17 cellular contexts compared by ENCODE assay signal in the genomic region with DNA sequence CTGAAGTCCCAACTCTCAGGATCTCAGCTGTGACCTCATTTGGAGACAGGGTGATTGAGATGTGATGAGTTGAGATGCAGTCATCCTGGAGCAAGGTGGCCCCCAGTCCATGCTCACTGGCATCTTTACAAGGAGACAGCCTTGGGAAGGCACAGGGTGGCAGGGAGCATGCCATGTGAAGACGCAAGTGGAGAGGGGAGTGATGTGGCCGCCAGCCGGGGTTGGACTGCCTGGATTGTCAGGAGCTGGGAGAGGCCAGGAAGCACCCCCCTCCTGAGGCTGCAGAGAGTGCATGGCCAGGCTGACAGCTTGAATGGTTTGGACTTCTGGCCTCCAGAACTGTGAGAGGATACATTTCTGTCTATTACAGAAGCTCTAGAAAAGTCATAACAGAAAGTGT.
A peak's percentile ranks its signal among the peaks of the same experiment; 100 is the strongest.
DNase-seq lines count a peak whose midpoint lies in the region; ATAC-seq lines count a peak whose summit lies in the region.
"Had no signal": no experiment of that assay in that cellular context is flagged by ENCODE, and none has a peak within 500 bp of the region (broad histone marks: within the 10 kb centered on the region; RNA-seq: fewer than 3 reads in every experiment).

No MANE protein-coding gene starts in this region.

- no peak overlapping the region for H4K91ac ChIP-seq in trophoblast cell (ENCODE audit: low read depth, low read length)

- no peaks in the 10 kb centered on the region for H3K4me1 ChIP-seq in trophoblast cell (ENCODE audit: control insufficient read depth in 1 of 2, insufficient read depth in 2 of 2, low read length in 2 of 2)
- H3K4me1 ChIP-seq: A549; BLaER1 treated with 17β-estradiol and CSF1 and Interleukin-3, amounts not matched to agents 10 nM and 100 nM; Caco-2 had no signal

- H3K18ac ChIP-seq in trophoblast cell (ENCODE audit: low read length) = no peak overlapping the region

- no peak overlapping the region for H4K12ac ChIP-seq in trophoblast cell (ENCODE audit: low read depth, low read length)

- no peak overlapping the region for H4K8ac ChIP-seq in trophoblast cell (ENCODE audit: low read depth, low read length)

- no peak overlapping the region for H3K4me2 ChIP-seq in trophoblast cell (ENCODE audit: low read length)
- H3K4me2 ChIP-seq: A549; BLaER1 treated with 17β-estradiol and CSF1 and Interleukin-3, amounts not matched to agents 10 nM and 100 nM had no signal

- H2AK5ac ChIP-seq in trophoblast cell (ENCODE audit: low read length) = no peak overlapping the region

- intact Hi-C loops in cardiac septum (cut with DNase I) = no loop called here
- intact Hi-C loops in left ventricle myocardium superior (cut with micrococcal nuclease) = no loop called here

- H2AFZ ChIP-seq in trophoblast cell (ENCODE audit: insufficient read depth, low read length, poor library complexity) = no peak overlapping the region

- WGBS in trophoblast cell (ENCODE audit: extremely low coverage, insufficient coverage, insufficient read length) = no CpG with 5 or more reads among the region's 3 CpGs

- no peak overlapping the region for H2BK12ac ChIP-seq in trophoblast cell (ENCODE audit: low read length)

- no peaks in the 10 kb centered on the region for H3K36me3 ChIP-seq in trophoblast cell (ENCODE audit: control insufficient read depth in 1 of 2, insufficient read depth in 2 of 2, low read length in 2 of 2)
- H3K36me3 ChIP-seq: BLaER1 treated with 17β-estradiol and CSF1 and Interleukin-3, amounts not matched to agents 10 nM and 100 nM had no signal

- no peak overlapping the region for H3K4ac ChIP-seq in trophoblast cell (ENCODE audit: low read depth, low read length)

- H2BK120ac ChIP-seq in trophoblast cell (ENCODE audit: insufficient read depth, low read length, poor library complexity) = no peak overlapping the region

- peaks cover 6% of the 10 kb centered on the region for H3K27me3 Mint-ChIP-seq in activated T-cell treated with anti-CD3 and anti-CD28 coated beads, Interleukin-2, amount 50 U/mL, for 24 hours
- H3K27me3 Mint-ChIP-seq: B cell had no signal

- peak; percentile 70 for DNase-seq in cardiac septum (ENCODE audit: low spot score)
- DNase-seq in left ventricle myocardium superior = no peak
- no peak for DNase-seq in trophoblast cell
- DNase-seq in activated T-cell treated with anti-CD3 and anti-CD28 coated beads, Interleukin-2, amount 50 U/mL, for 24 hours = no peak
- no peak for DNase-seq in NCI-H1417 treated with DMSO at 0.1 percent for 48 hours (lab: John Stamatoyannopoulos, UW)
- DNase-seq: AML-193; Caco-2; Calu3; CD4-positive, alpha-beta T cell; CD8-positive, alpha-beta T cell; DMS79 treated with DMSO at 0.1 percent for 48 hours; GF-D8 had no signal

- no peak overlapping the region for H2BK5ac ChIP-seq in trophoblast cell (ENCODE audit: low read depth, low read length, poor library complexity)

- H3K23ac ChIP-seq in trophoblast cell (ENCODE audit: low read length) = no peak overlapping the region

- H3K27me3 ChIP-seq in trophoblast cell (ENCODE audit: insufficient read depth, low read length) = no peaks in the 10 kb centered on the region

- ATAC-seq in left ventricle myocardium superior = no peak
- ATAC-seq: A549; CD8-positive, alpha-beta T cell had no signal

- H3K36me3 Mint-ChIP-seq in activated T-cell treated with anti-CD3 and anti-CD28 coated beads, Interleukin-2, amount 50 U/mL, for 24 hours (ENCODE audit: low read depth) = no peaks in the 10 kb centered on the region
- H3K36me3 Mint-ChIP-seq: CD8-positive, alpha-beta T cell had no signal

- H3K14ac ChIP-seq in trophoblast cell (ENCODE audit: low read length) = no peak overlapping the region

- no peak overlapping the region for H3K9ac ChIP-seq in trophoblast cell (ENCODE audit: low read length)
- H3K9ac ChIP-seq: BLaER1 treated with 17β-estradiol and CSF1 and Interleukin-3, amounts not matched to agents 10 nM and 100 nM had no signal

- peak overlapping the region; percentile 35 for H3K4me3 ChIP-seq in trophoblast cell (ENCODE audit: low read depth, low read length)
- H3K4me3 ChIP-seq: A549; BLaER1 treated with 17β-estradiol and CSF1 and Interleukin-3, amounts not matched to agents 10 nM and 100 nM had no signal

- H3K27ac ChIP-seq in trophoblast cell (ENCODE audit: low read depth, low read length) = no peak overlapping the region
- H3K27ac ChIP-seq: 22Rv1; A549; BLaER1 treated with 17β-estradiol and CSF1 and Interleukin-3, amounts not matched to agents 10 nM and 100 nM; C4-2B had no signal

- no peaks in the 10 kb centered on the region for H3K9me3 ChIP-seq in trophoblast cell (ENCODE audit: insufficient read depth, low read depth, low read length)
- H3K9me3 ChIP-seq: BLaER1 treated with 17β-estradiol and CSF1 and Interleukin-3, amounts not matched to agents 10 nM and 100 nM; Caco-2 had no signal

- H3K79me2 ChIP-seq in trophoblast cell (ENCODE audit: control insufficient read depth, insufficient read depth, low read length, poor library complexity) = no peaks in the 10 kb centered on the region

- H3K4me1 Mint-ChIP-seq in activated T-cell treated with anti-CD3 and anti-CD28 coated beads, Interleukin-2, amount 50 U/mL, for 24 hours (ENCODE audit: low read depth) = no peaks in the 10 kb centered on the region
- H3K4me1 Mint-ChIP-seq: B cell had no signal

- H3K4me3 Mint-ChIP-seq in activated T-cell treated with anti-CD3 and anti-CD28 coated beads, Interleukin-2, amount 50 U/mL, for 24 hours = no peak overlapping the region
- H3K4me3 Mint-ChIP-seq: B cell; CD4-positive, alpha-beta T cell; CD8-positive, alpha-beta T cell had no signal

- H3K9me3 Mint-ChIP-seq in activated T-cell treated with anti-CD3 and anti-CD28 coated beads, Interleukin-2, amount 50 U/mL, for 24 hours = no peaks in the 10 kb centered on the region
- H3K9me3 Mint-ChIP-seq: CD4-positive, alpha-beta T cell; CD8-positive, alpha-beta T cell had no signal

- no peaks in the 10 kb centered on the region for H3K79me1 ChIP-seq in trophoblast cell (ENCODE audit: low read length)

- no peak overlapping the region for H3K27ac Mint-ChIP-seq in activated T-cell treated with anti-CD3 and anti-CD28 coated beads, Interleukin-2, amount 50 U/mL, for 24 hours
- H3K27ac Mint-ChIP-seq: B cell; CD4-positive, alpha-beta T cell; CD8-positive, alpha-beta T cell had no signal
